ENCODE assay signal across 8 cellular contexts in genomic region chr6:161228911-161229591, GRCh38. TPM values are rescaled to one million over a fixed set of nuclear protein-coding genes. Genes with fewer than 3 reads are reported as not detected.
DNase-seq lines count a peak whose midpoint lies in the region; ATAC-seq and TF ChIP-seq lines count a peak whose summit lies in the region.

No MANE protein-coding gene starts in this region.

- H3K27me3 ChIP-seq in MG63 = no peaks in the 10 kb centered on the region
- H3K27me3 ChIP-seq in lung (ENCODE audit: control insufficient read depth, insufficient read depth) = no peaks in the 10 kb centered on the region
- H3K27me3 ChIP-seq in BE2C = no peaks in the 10 kb centered on the region
- H3K27me3 ChIP-seq in ovary = no peaks in the 10 kb centered on the region

- DNase-seq in A172 (ENCODE audit: low spot score) (peak; percentile 86), MG63 (peak; percentile 38), cardiac fibroblast (ENCODE audit: low read depth in 2 of 2) (peak; percentile 78 to 90), lung (ENCODE audit: low spot score) (no peak), BE2C (no peak), ovary (no peak)

- TF ChIP-seq EP300 in ovary (IDR thresholded peaks at IDR 0.05) = no peak

- H3K27ac ChIP-seq in lung (ENCODE audit: low read depth in 1 of 2, low read length in 1 of 2) (peak overlapping the region in 1 of 2 donors; percentile 28), ovary (peak overlapping the region in 1 of 2 donors; percentile 68)

- intact Hi-C loops in ovary (cut with DNase I) = no loop called here

- no peak for TF ChIP-seq POLR2A in ovary (IDR thresholded peaks at IDR 0.05)

- 0 out of 2 replicates have a peak, but pooled peaks cover 2% of the 10 kb centered on the region for H3K36me3 ChIP-seq in MG63
- no peaks in the 10 kb centered on the region for H3K36me3 ChIP-seq in lung (ENCODE audit: control insufficient read depth in 2 of 2, insufficient read depth in 2 of 2, low read length in 2 of 2)
- H3K36me3 ChIP-seq in BE2C = no peaks in the 10 kb centered on the region
- no peaks in the 10 kb centered on the region for H3K36me3 ChIP-seq in ovary

- H3K4me1 ChIP-seq in lung (ENCODE audit: control insufficient read depth in 2 of 2, insufficient read depth in 2 of 2, low read length in 2 of 2) (peaks cover 3 to 6% of the 10 kb centered on the region in 2 donors), BE2C (peaks cover 5% of the 10 kb centered on the region), ovary (ENCODE audit: insufficient read depth) (peaks cover 19% of the 10 kb centered on the region)

- WGBS in lung, 2 donors = 38 to 54% methylated on average over 8 of the region's 8 CpGs
- WGBS in ovary, 3 donors = 18 to 25% (median 20%) methylated on average over 8 of the region's 8 CpGs

- TF ChIP-seq CTCF in cardiac fibroblast (IDR thresholded peaks at IDR 0.05; ENCODE audit: low read depth, low read length) (no peak), lung (IDR thresholded peaks at IDR 0.05; ENCODE audit: control extremely low read depth, extremely low read depth) (no peak), BE2C (IDR thresholded peaks at IDR 0.05; ENCODE audit: low read depth, low read length) (no peak), ovary (IDR thresholded peaks at IDR 0.05) (no peak)

- H3K9me3 ChIP-seq in MG63 (no peaks in the 10 kb centered on the region), lung (ENCODE audit: control insufficient read depth in 2 of 2, insufficient read depth in 1 of 2, low read length in 1 of 2) (no peaks in the 10 kb centered on the region), BE2C (no peaks in the 10 kb centered on the region), ovary (no peaks in the 10 kb centered on the region)

- ATAC-seq in GM19043 (IDR thresholded peaks at IDR 0.05; ENCODE audit: low read depth, unreplicated experiment) (peak; percentile 37), lung (ENCODE audit: insufficient read depth, low FRiP score) (peak; percentile 55), HG03135 (IDR thresholded peaks at IDR 0.05; ENCODE audit: unreplicated experiment) (no peak)

- H3K4me3 ChIP-seq in MG63 (0 out of 2 replicates have a peak overlapping the region, but pooled peaks have one; percentile 8), cardiac fibroblast (replicated peaks in 1 of 2; ENCODE audit: low read depth in 2 of 2, low read length in 2 of 2) (no peak overlapping the region), lung (no peak overlapping the region), BE2C (ENCODE audit: low read depth, low read length) (no peak overlapping the region), ovary (no peak overlapping the region)

RNA-seq across cellular contexts. Expression of gene AGPAT4, which starts 44.8 kb away (rescaled TPM):
- total RNA-seq in A172 (2014; rRNA removed; shearing (Covaris generic)) = 4.2 and 4.4 TPM in 2 replicates
- 1.5 and 5.8 TPM in 2 replicates for total RNA-seq in MG63 (2014; rRNA removed; shearing (Covaris generic); ENCODE audit: low replicate concordance)
- total RNA-seq in lung (10 to 100 TPM; 14.5 to 32.8 TPM), ovary (10 to 100 TPM in 4 of 7 donors, 1 to 10 TPM in 3; 7.0 to 13.7 (median 10.5) TPM)
- polyA plus RNA-seq in lung (1 to 10 TPM; 3.7 to 4.9 TPM), ovary (1 to 10 TPM; 4.4 to 8.9 TPM)
- polyA plus RNA-seq in BE2C (2012; ENCODE audit: insufficient read depth, insufficient read length, low read depth) = 8.2 TPM

Comparison
In these comparisons a context has a peak if more than half of its experiments do, and no peak if none do; other contexts are left out.
1. DNase-seq: peak in A172 (single experiment), MG63 (single experiment) and cardiac fibroblast (2 of 2); none in lung (single experiment), BE2C (single experiment) and ovary (0 of 5).